ENCODE assay signal across 1 cellular context in the genomic region with DNA sequence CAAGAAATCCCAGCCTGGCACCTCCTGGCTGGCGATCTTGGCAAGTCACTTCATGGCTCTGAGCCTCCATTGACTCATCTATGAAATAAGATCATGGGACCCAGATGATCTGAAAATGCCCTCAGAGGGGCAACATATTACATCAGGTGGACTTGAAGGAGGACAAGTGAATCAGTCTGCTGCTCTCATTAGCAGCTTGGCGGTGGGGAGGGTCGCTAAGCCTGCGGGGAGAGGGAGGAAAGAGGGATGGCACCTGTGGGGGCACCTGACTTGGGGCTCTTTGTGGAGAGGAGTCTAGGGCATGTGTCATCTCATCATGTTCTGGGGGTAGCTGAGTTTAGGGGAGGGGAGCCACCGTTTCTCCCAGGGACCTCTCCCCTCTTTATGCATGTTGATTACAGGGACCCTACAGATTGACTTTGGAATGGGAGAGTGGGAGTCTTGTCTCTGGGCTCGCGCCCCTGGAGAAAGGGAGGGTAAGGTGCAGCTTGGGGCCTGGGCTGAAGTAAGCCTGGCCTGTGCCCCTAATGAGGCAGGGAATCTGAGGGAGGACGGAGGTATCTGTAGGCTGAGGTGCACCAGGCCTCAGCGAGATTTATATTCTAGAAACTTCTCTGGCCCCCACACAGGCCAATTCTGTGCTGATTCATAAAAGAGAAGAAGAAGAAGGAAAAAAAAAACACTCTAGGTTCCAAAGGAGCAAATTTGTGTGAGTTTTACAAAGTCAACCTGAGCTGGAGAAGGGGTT.
TF ChIP-seq lines count a peak whose summit lies in the region.

No MANE protein-coding gene starts in this region.

TF ChIP-seq in SK-N-SH treated with all-trans-retinoic acid at 6 μM for 48 hours, 23 proteins besides CTCF, POLR2A, EP300 and RAD21 (continued from another document):
- TF ChIP-seq, protein P1, sequence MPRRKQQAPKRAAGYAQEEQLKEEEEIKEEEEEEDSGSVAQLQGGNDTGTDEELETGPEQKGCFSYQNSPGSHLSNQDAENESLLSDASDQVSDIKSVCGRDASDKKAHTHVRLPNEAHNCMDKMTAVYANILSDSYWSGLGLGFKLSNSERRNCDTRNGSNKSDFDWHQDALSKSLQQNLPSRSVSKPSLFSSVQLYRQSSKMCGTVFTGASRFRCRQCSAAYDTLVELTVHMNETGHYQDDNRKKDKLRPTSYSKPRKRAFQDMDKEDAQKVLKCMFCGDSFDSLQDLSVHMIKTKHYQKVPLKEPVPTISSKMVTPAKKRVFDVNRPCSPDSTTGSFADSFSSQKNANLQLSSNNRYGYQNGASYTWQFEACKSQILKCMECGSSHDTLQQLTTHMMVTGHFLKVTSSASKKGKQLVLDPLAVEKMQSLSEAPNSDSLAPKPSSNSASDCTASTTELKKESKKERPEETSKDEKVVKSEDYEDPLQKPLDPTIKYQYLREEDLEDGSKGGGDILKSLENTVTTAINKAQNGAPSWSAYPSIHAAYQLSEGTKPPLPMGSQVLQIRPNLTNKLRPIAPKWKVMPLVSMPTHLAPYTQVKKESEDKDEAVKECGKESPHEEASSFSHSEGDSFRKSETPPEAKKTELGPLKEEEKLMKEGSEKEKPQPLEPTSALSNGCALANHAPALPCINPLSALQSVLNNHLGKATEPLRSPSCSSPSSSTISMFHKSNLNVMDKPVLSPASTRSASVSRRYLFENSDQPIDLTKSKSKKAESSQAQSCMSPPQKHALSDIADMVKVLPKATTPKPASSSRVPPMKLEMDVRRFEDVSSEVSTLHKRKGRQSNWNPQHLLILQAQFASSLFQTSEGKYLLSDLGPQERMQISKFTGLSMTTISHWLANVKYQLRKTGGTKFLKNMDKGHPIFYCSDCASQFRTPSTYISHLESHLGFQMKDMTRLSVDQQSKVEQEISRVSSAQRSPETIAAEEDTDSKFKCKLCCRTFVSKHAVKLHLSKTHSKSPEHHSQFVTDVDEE (CRISPR knock-in tag; IDR thresholded peaks at IDR 0.05): no peak
- TF ChIP-seq OSR1 (CRISPR knock-in tag; IDR thresholded peaks at IDR 0.05): no peak
- TF ChIP-seq BACH2 (CRISPR knock-in tag; IDR thresholded peaks at IDR 0.05; ENCODE audit: borderline replicate concordance): no peak
- TF ChIP-seq, protein P2, sequence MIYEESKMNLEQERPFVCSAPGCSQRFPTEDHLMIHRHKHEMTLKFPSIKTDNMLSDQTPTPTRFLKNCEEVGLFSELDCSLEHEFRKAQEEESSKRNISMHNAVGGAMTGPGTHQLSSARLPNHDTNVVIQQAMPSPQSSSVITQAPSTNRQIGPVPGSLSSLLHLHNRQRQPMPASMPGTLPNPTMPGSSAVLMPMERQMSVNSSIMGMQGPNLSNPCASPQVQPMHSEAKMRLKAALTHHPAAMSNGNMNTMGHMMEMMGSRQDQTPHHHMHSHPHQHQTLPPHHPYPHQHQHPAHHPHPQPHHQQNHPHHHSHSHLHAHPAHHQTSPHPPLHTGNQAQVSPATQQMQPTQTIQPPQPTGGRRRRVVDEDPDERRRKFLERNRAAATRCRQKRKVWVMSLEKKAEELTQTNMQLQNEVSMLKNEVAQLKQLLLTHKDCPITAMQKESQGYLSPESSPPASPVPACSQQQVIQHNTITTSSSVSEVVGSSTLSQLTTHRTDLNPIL (CRISPR knock-in tag; IDR thresholded peaks at IDR 0.05; ENCODE audit: low read depth): no peak
- no peak for TF ChIP-seq ISL1 (CRISPR knock-in tag; IDR thresholded peaks at IDR 0.05)
- TF ChIP-seq, protein P3, sequence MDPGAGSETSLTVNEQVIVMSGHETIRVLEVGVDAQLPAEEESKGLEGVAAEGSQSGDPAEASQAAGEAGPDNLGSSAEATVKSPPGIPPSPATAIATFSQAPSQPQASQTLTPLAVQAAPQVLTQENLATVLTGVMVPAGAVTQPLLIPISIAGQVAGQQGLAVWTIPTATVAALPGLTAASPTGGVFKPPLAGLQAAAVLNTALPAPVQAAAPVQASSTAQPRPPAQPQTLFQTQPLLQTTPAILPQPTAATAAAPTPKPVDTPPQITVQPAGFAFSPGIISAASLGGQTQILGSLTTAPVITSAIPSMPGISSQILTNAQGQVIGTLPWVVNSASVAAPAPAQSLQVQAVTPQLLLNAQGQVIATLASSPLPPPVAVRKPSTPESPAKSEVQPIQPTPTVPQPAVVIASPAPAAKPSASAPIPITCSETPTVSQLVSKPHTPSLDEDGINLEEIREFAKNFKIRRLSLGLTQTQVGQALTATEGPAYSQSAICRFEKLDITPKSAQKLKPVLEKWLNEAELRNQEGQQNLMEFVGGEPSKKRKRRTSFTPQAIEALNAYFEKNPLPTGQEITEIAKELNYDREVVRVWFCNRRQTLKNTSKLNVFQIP (CRISPR knock-in tag; IDR thresholded peaks at IDR 0.05; ENCODE audit: borderline replicate concordance, low read depth): no peak
- no peak for TF ChIP-seq ARNTL (CRISPR knock-in tag; IDR thresholded peaks at IDR 0.05; ENCODE audit: borderline replicate concordance, low read depth)
- TF ChIP-seq ZNF8 (CRISPR knock-in tag; IDR thresholded peaks at IDR 0.05): no peak
- no peak for TF ChIP-seq TOX (CRISPR knock-in tag; IDR thresholded peaks at IDR 0.05; ENCODE audit: borderline replicate concordance)
- TF ChIP-seq CSDC2 (CRISPR knock-in tag; IDR thresholded peaks at IDR 0.05): no peak
- no peak for TF ChIP-seq PPARA (CRISPR knock-in tag; IDR thresholded peaks at IDR 0.05; ENCODE audit: borderline replicate concordance)
- no peak for TF ChIP-seq GLIS3 (CRISPR knock-in tag; IDR thresholded peaks at IDR 0.05)
- no peak for TF ChIP-seq ZNF565 (CRISPR knock-in tag; conservative IDR thresholded peaks at IDR 0.05; ENCODE audit: low read depth)
